Comparison of ENCODE assay signal across 9 cellular contexts in genomic region chr5:126544087-126544740, GRCh38. TPM values are rescaled to one million over a fixed set of nuclear protein-coding genes. Genes with fewer than 3 reads are reported as not detected.
DNase-seq lines count a peak whose midpoint lies in the region; ATAC-seq and TF ChIP-seq lines count a peak whose summit lies in the region.
"Had no signal": no experiment of that assay in that cellular context is flagged by ENCODE, and none has a peak within 500 bp of the region (broad histone marks: within the 10 kb centered on the region; RNA-seq: fewer than 3 reads in every experiment).

No MANE protein-coding gene starts in this region.

- H3K4me3 ChIP-seq in hepatocyte (no peak overlapping the region), gastrocnemius medialis (no peak overlapping the region)

- in situ Hi-C loops in gastrocnemius medialis (cut with MboI; ENCODE audit: low sequenced_read_pairs in 4 of 4), result no loop called here

- intact Hi-C loops in CD14-positive monocyte (cut with micrococcal nuclease), result no loop called here
- intact Hi-C loops in gastrocnemius medialis (cut with DNase I; ENCODE audit: low total_unique reads), result no loop called here

- H3K9me3 Mint-ChIP-seq in CD14-positive monocyte, result peaks cover 0 to 2% (median 0%) of the 10 kb centered on the region in 7 donors
- no peaks in the 10 kb centered on the region for H3K9me3 Mint-ChIP-seq in activated T-cell treated with anti-CD3 and anti-CD28 coated beads, Interleukin-2, amount 50 U/mL, for 24 hours
- no peaks in the 10 kb centered on the region for H3K9me3 Mint-ChIP-seq in type B pancreatic cell
- H3K9me3 Mint-ChIP-seq: naive thymus-derived CD8-positive, alpha-beta T cell had no signal

- no peaks in the 10 kb centered on the region for H4K20me1 ChIP-seq in hepatocyte (ENCODE audit: insufficient read depth, poor library complexity, severe bottlenecking)

- TF ChIP-seq POLR2A in gastrocnemius medialis (IDR thresholded peaks at IDR 0.05), result no peak

- DNase-seq in CD14-positive monocyte (ENCODE audit: low spot score), result no peak
- DNase-seq in NCI-H2081 (lab: John Stamatoyannopoulos, UW), result peak; percentile 49 to 51
- DNase-seq in activated T-cell treated with anti-CD3 and anti-CD28 coated beads, Interleukin-2, amount 50 U/mL, for 24 hours, result peak; percentile 46
- peak; percentile 58 for DNase-seq in hepatocyte (ENCODE audit: low spot score)
- DNase-seq in type B pancreatic cell (ENCODE audit: extremely low spot score, unreplicated experiment), result no peak
- no peak for DNase-seq in gastrocnemius medialis

- H3K4me1 Mint-ChIP-seq in CD14-positive monocyte (peaks cover 7% of the 10 kb centered on the region), type B pancreatic cell (ENCODE audit: unreplicated experiment) (peaks cover 9% of the 10 kb centered on the region)
- H3K4me1 Mint-ChIP-seq in activated T-cell treated with anti-CD3 and anti-CD28 coated beads, Interleukin-2, amount 50 U/mL, for 24 hours (ENCODE audit: low read depth), result no peaks in the 10 kb centered on the region
- H3K4me1 Mint-ChIP-seq: naive thymus-derived CD8-positive, alpha-beta T cell had no signal

- WGBS in hepatocyte (ENCODE audit: low lambda C conversion rate, missing lambda C conversion rate), result 67% methylated on average over 12 of the region's 12 CpGs

- H3K4me2 ChIP-seq in hepatocyte, result no peak overlapping the region

- no peak overlapping the region for H3K27ac Mint-ChIP-seq in CD14-positive monocyte
- H3K27ac Mint-ChIP-seq in activated T-cell treated with anti-CD3 and anti-CD28 coated beads, Interleukin-2, amount 50 U/mL, for 24 hours, result no peak overlapping the region
- H3K27ac Mint-ChIP-seq in type B pancreatic cell, result no peak overlapping the region

- H3K27ac ChIP-seq in hepatocyte (no peak overlapping the region), gastrocnemius medialis (no peak overlapping the region)

- TF ChIP-seq CTCF in CD14-positive monocyte (IDR thresholded peaks at IDR 0.05), result peak; percentile 32
- peak; percentile 49 for TF ChIP-seq CTCF in hepatocyte (IDR thresholded peaks at IDR 0.05; ENCODE audit: poor library complexity)
- peak; percentile 73 for TF ChIP-seq CTCF in type B pancreatic cell (conservative IDR thresholded peaks at IDR 0.05)
- no peak for TF ChIP-seq CTCF in gastrocnemius medialis (IDR thresholded peaks at IDR 0.05 in 4 of 5, conservative IDR thresholded peaks at IDR 0.05 in 1 of 5)

- H2AFZ ChIP-seq in hepatocyte, result no peak overlapping the region

- H3K36me3 ChIP-seq in hepatocyte (replicated peaks; ENCODE audit: insufficient read depth, low read depth) (no peaks in the 10 kb centered on the region), gastrocnemius medialis (peaks cover 0 to 8% of the 10 kb centered on the region in 2 donors)

- no peaks in the 10 kb centered on the region for H3K36me3 Mint-ChIP-seq in CD14-positive monocyte
- no peaks in the 10 kb centered on the region for H3K36me3 Mint-ChIP-seq in activated T-cell treated with anti-CD3 and anti-CD28 coated beads, Interleukin-2, amount 50 U/mL, for 24 hours (ENCODE audit: low read depth)
- peaks cover 14% of the 10 kb centered on the region for H3K36me3 Mint-ChIP-seq in type B pancreatic cell
- H3K36me3 Mint-ChIP-seq: naive thymus-derived CD8-positive, alpha-beta T cell had no signal

- H3K4me3 Mint-ChIP-seq in CD14-positive monocyte, result no peak overlapping the region
- H3K4me3 Mint-ChIP-seq in activated T-cell treated with anti-CD3 and anti-CD28 coated beads, Interleukin-2, amount 50 U/mL, for 24 hours, result no peak overlapping the region
- no peak overlapping the region for H3K4me3 Mint-ChIP-seq in type B pancreatic cell
- H3K4me3 Mint-ChIP-seq: naive thymus-derived CD8-positive, alpha-beta T cell had no signal

- H3K9me3 ChIP-seq in hepatocyte (ENCODE audit: low read depth) (no peaks in the 10 kb centered on the region), gastrocnemius medialis (no peaks in the 10 kb centered on the region)

- ATAC-seq in GM18502 (IDR thresholded peaks at IDR 0.05; ENCODE audit: poor library complexity, unreplicated experiment), result peak; percentile 76
- ATAC-seq in HG02759 (IDR thresholded peaks at IDR 0.05; ENCODE audit: unreplicated experiment), result peak; percentile 64
- ATAC-seq in gastrocnemius medialis, result no peak

- H3K27me3 Mint-ChIP-seq in CD14-positive monocyte (ENCODE audit: low read depth in 3 of 3) (peaks cover 0 to 3% (median 0%) of the 10 kb centered on the region in 3 donors), type B pancreatic cell (no peaks in the 10 kb centered on the region)
- H3K27me3 Mint-ChIP-seq in activated T-cell treated with anti-CD3 and anti-CD28 coated beads, Interleukin-2, amount 50 U/mL, for 24 hours, result no peaks in the 10 kb centered on the region
- H3K27me3 Mint-ChIP-seq: naive thymus-derived CD8-positive, alpha-beta T cell had no signal

- H3K9me2 ChIP-seq in hepatocyte (replicated peaks; ENCODE audit: insufficient read depth), result no peaks in the 10 kb centered on the region

- no peaks in the 10 kb centered on the region for H3K79me2 ChIP-seq in hepatocyte

- no peaks in the 10 kb centered on the region for H3K27me3 ChIP-seq in hepatocyte
- no peaks in the 10 kb centered on the region for H3K27me3 ChIP-seq in gastrocnemius medialis

- H3K4me1 ChIP-seq in hepatocyte (ENCODE audit: insufficient read depth) (peaks cover 3% of the 10 kb centered on the region), gastrocnemius medialis (no peaks in the 10 kb centered on the region)

RNA-seq across cellular contexts. Expression of gene ALDH7A1, which starts 50.8 kb away (rescaled TPM):
- polyA plus RNA-seq in CD14-positive monocyte (under 1 TPM; 0.59 to 0.67 TPM), hepatocyte (97.0 and 107 TPM in 2 replicates)
- total RNA-seq in hepatocyte (48.8 and 50.0 TPM in 2 replicates), type B pancreatic cell (ENCODE audit: low replicate concordance) (60.9 and 119 TPM in 2 replicates), gastrocnemius medialis (1 to 10 TPM; 2.7 to 6.3 (median 4.7) TPM)

RNA-seq across cellular contexts. Expression of gene PHAX, which starts 56.5 kb away (rescaled TPM):
- polyA plus RNA-seq in CD14-positive monocyte (10 to 100 TPM; 19.3 to 37.6 TPM), hepatocyte (56.6 and 57.0 TPM in 2 replicates)
- total RNA-seq in hepatocyte (59.4 and 65.0 TPM in 2 replicates), type B pancreatic cell (ENCODE audit: low replicate concordance) (36.3 and 43.2 TPM in 2 replicates), gastrocnemius medialis (10 to 100 TPM; 33.3 to 50.6 (median 38.4) TPM)

Comparison
In these comparisons a context has a peak if more than half of its experiments do, and no peak if none do; other contexts are left out.
1. DNase-seq: peak in NCI-H2081 (2 of 2), activated T-cell treated with anti-CD3 and anti-CD28 coated beads, Interleukin-2, amount 50 U/mL, for 24 hours (single experiment) and hepatocyte (single experiment); none in CD14-positive monocyte (single experiment), type B pancreatic cell (single experiment) and gastrocnemius medialis (0 of 2).
2. CTCF ChIP-seq: peak in CD14-positive monocyte (single experiment), hepatocyte (single experiment) and type B pancreatic cell (single experiment); none in gastrocnemius medialis (0 of 5).
3. ATAC-seq: peak in GM18502 (single experiment) and HG02759 (single experiment); none in gastrocnemius medialis (0 of 2).